ENCODE assay signal across 20 cellular contexts in genomic region chr5:161093105-161093504, GRCh38.
"Had no signal": no experiment of that assay in that cellular context is flagged by ENCODE, and none has a peak within 500 bp of the region (broad histone marks: within the 10 kb centered on the region; RNA-seq: fewer than 3 reads in every experiment).

No MANE protein-coding gene starts in this region.

- H3K4me1 Mint-ChIP-seq: activated CD4-positive, alpha-beta memory T cell treated with anti-CD3 and anti-CD28 coated beads, Interleukin-2, amount 10 ng/mL, durations not matched to agents 7 days and 5 days; activated CD8-positive, alpha-beta memory T cell treated with anti-CD3 and anti-CD28 coated beads, Interleukin-2, amount 10 ng/mL, durations not matched to agents 7 days and 5 days; activated naive CD8-positive, alpha-beta T cell treated with anti-CD3 and anti-CD28 coated beads for 36 hours; memory B cell; naive thymus-derived CD8-positive, alpha-beta T cell had no signal

- H3K36me3 ChIP-seq: colonic mucosa, tibial nerve, vagina had no signal

- H3K27ac Mint-ChIP-seq: activated CD4-positive, alpha-beta memory T cell treated with anti-CD3 and anti-CD28 coated beads, Interleukin-2, amount 10 ng/mL, durations not matched to agents 7 days and 5 days; activated CD8-positive, alpha-beta memory T cell treated with anti-CD3 and anti-CD28 coated beads, Interleukin-2, amount 10 ng/mL, durations not matched to agents 7 days and 5 days; activated naive CD8-positive, alpha-beta T cell treated with anti-CD3 and anti-CD28 coated beads for 36 hours; brain; memory B cell; stimulated activated naive CD8-positive, alpha-beta T cell treated with anti-CD3 and anti-CD28 coated beads, Interleukin-15, Interleukin-2, amounts not matched to agents 100 ng/mL and 50 ng/mL, for 24 hours had no signal

- H2AFZ ChIP-seq: parathyroid adenoma had no signal

- H3K9me3 Mint-ChIP-seq: activated CD4-positive, alpha-beta memory T cell treated with anti-CD3 and anti-CD28 coated beads, Interleukin-2, amount 10 ng/mL, durations not matched to agents 7 days and 5 days had no signal

- H3K36me3 Mint-ChIP-seq: activated CD8-positive, alpha-beta memory T cell treated with anti-CD3 and anti-CD28 coated beads, Interleukin-2, amount 10 ng/mL, durations not matched to agents 7 days and 5 days; activated naive CD8-positive, alpha-beta T cell treated with anti-CD3 and anti-CD28 coated beads for 36 hours; brain; memory B cell; naive thymus-derived CD8-positive, alpha-beta T cell had no signal

- FAIRE-seq: endometrium had no signal

- H3K27me3 ChIP-seq: colonic mucosa, tibial nerve, vagina had no signal

- H3K27me3 Mint-ChIP-seq: activated CD4-positive, alpha-beta memory T cell treated with anti-CD3 and anti-CD28 coated beads, Interleukin-2, amount 10 ng/mL, durations not matched to agents 7 days and 5 days; activated CD8-positive, alpha-beta memory T cell treated with anti-CD3 and anti-CD28 coated beads, Interleukin-2, amount 10 ng/mL, durations not matched to agents 7 days and 5 days; activated naive CD8-positive, alpha-beta T cell treated with anti-CD3 and anti-CD28 coated beads for 36 hours; brain; memory B cell; stimulated activated naive CD8-positive, alpha-beta T cell treated with anti-CD3 and anti-CD28 coated beads, Interleukin-15, Interleukin-2, amounts not matched to agents 100 ng/mL and 50 ng/mL, for 24 hours had no signal

- H3K9me3 ChIP-seq: colonic mucosa, vagina had no signal

- H3K79me2 ChIP-seq: parathyroid adenoma had no signal

- H3K4me1 ChIP-seq: colonic mucosa, parathyroid adenoma, tibial nerve, vagina had no signal

- H3K27ac ChIP-seq: colonic mucosa, parathyroid adenoma, tibial nerve, vagina had no signal

- DNase-seq: activated CD4-positive, alpha-beta memory T cell treated with anti-CD3 and anti-CD28 coated beads, Interleukin-2, amount 10 ng/mL, durations not matched to agents 7 days and 5 days; activated CD4-positive, alpha-beta T cell treated with anti-CD3 and anti-CD28 coated beads for 48 hours; activated CD4-positive, CD25-positive, alpha-beta regulatory T cell; activated CD8-positive, alpha-beta memory T cell treated with anti-CD3 and anti-CD28 coated beads, Interleukin-2, amount 10 ng/mL, durations not matched to agents 7 days and 5 days; activated naive CD8-positive, alpha-beta T cell treated with anti-CD3 and anti-CD28 coated beads for 36 hours; amniotic stem cell; caudate nucleus; colonic mucosa; erythroblast; naive thymus-derived CD8-positive, alpha-beta T cell; stimulated activated CD4-positive, alpha-beta T cell treated with anti-CD3 and anti-CD28 coated beads, Interleukin-2, amount 100 ng/mL, for 24 hours; T-helper 1 cell; T-helper 9 cell had no signal

- H3K9ac ChIP-seq: parathyroid adenoma had no signal

- H3K4me3 Mint-ChIP-seq: activated CD4-positive, alpha-beta memory T cell treated with anti-CD3 and anti-CD28 coated beads, Interleukin-2, amount 10 ng/mL, durations not matched to agents 7 days and 5 days; activated CD8-positive, alpha-beta memory T cell treated with anti-CD3 and anti-CD28 coated beads, Interleukin-2, amount 10 ng/mL, durations not matched to agents 7 days and 5 days; activated naive CD8-positive, alpha-beta T cell treated with anti-CD3 and anti-CD28 coated beads for 36 hours; brain; memory B cell; naive thymus-derived CD8-positive, alpha-beta T cell; stimulated activated naive CD8-positive, alpha-beta T cell treated with anti-CD3 and anti-CD28 coated beads, Interleukin-15, Interleukin-2, amounts not matched to agents 100 ng/mL and 50 ng/mL, for 24 hours had no signal

- H3K4me3 ChIP-seq: colonic mucosa, tibial nerve, vagina had no signal
